In genomic region chr2:219252570-219252899, GRCh38 we compare ENCODE assay signal across 8 cellular contexts. TPM values are rescaled to one million over a fixed set of nuclear protein-coding genes. Genes with fewer than 3 reads are reported as not detected.
DNase-seq lines count a peak whose midpoint lies in the region; ATAC-seq and TF ChIP-seq lines count a peak whose summit lies in the region.

No MANE protein-coding gene starts in this region.

- peaks cover 8 to 33% (median 11%) of the 10 kb centered on the region in 3 donors for H3K36me3 ChIP-seq in esophagus squamous epithelium

- H3K9me3 Mint-ChIP-seq in WTC11, result no peaks in the 10 kb centered on the region

- peak overlapping the region; percentile 93 to 96 (median 95) for H3K27ac ChIP-seq in esophagus squamous epithelium

- H3K36me3 Mint-ChIP-seq in WTC11, result peaks cover 19% of the 10 kb centered on the region; the same call in 1 of the 2 replicates

- DNase-seq in NCI-H2107 treated with DMSO at 0.1 percent for 48 hours (lab: John Stamatoyannopoulos, UW; ENCODE audit: unreplicated experiment) (peak; percentile 37), NCI-H2107 (lab: John Stamatoyannopoulos, UW) (no peak), WTC11 (ENCODE audit: low spot score) (no peak), esophagus squamous epithelium (lab: John Stamatoyannopoulos, UW) (no peak), skeletal muscle cell (ENCODE audit: low read depth) (no peak), HEK293T (ENCODE audit: extremely low spot score) (no peak), COLO829 (ENCODE audit: low spot score) (no peak), NAMALWA (ENCODE audit: low spot score) (no peak)

- intact Hi-C loops in esophagus squamous epithelium (cut with DNase I), result no loop called here

- H3K27me3 ChIP-seq in esophagus squamous epithelium, result no peaks in the 10 kb centered on the region

- H3K4me1 ChIP-seq in esophagus squamous epithelium, result peaks cover 51 to 84% (median 59%) of the 10 kb centered on the region in 3 donors

- H3K27ac Mint-ChIP-seq in WTC11, result peak overlapping the region; percentile 41; the same call in 1 of the 2 replicates

- no peak for TF ChIP-seq POLR2A in esophagus squamous epithelium (IDR thresholded peaks at IDR 0.05)

- peaks cover 57% of the 10 kb centered on the region for H3K27me3 Mint-ChIP-seq in WTC11 (ENCODE audit: low read depth)

- no peak for TF ChIP-seq CTCF in WTC11 (IDR thresholded peaks at IDR 0.05)
- no peak for TF ChIP-seq CTCF in esophagus squamous epithelium (IDR thresholded peaks at IDR 0.05)

- CTCF ChIA-PET in WTC11 (lab: Charles Lee), result interaction anchor here (0.7 to 4.7 kb wide), 7 partner anchors 25 to 257 kb away, joined by 3 to 33 read pairs (median 6); partner anchors contain the start of gene ABCB6
- CTCF ChIA-PET in HEK293T (lab: Yijun Ruan, JAX), result interaction anchor here (0.5 to 1.6 kb wide), 3 partner anchors 9 to 289 kb away, joined by 3 to 5 read pairs (median 3); no protein-coding TSS in a partner anchor

- ATAC-seq in WTC11, result no peak

- H3K4me1 Mint-ChIP-seq in WTC11, result peaks cover 25% of the 10 kb centered on the region

- H3K4me3 ChIP-seq in esophagus squamous epithelium (peak overlapping the region; percentile 65 to 83 (median 74)), skeletal muscle cell (ENCODE audit: low read depth, low read length) (peak overlapping the region; percentile 58)

- WGBS in esophagus squamous epithelium, 2 donors, result 21 to 27% methylated on average over 2 of the region's 9 CpGs

- POLR2A ChIA-PET in WTC11 (lab: Charles Lee), result interaction anchor here (1.3 to 2.5 kb wide), 5 partner anchors 27 to 76 kb away, joined by 4 to 15 read pairs (median 9); partner anchors contain the start of genes ABCB6, CNPPD1, DNAJB2 and ZFAND2B
- POLR2A ChIA-PET in HEK293T (lab: Yijun Ruan, JAX), result interaction anchor here (0.6 to 1.6 kb wide), 2 partner anchors 23 to 126 kb away, joined by 3 to 5 read pairs; partner anchors contain the start of genes ANKZF1 and ATG9A

- H3K9me3 ChIP-seq in esophagus squamous epithelium, result no peaks in the 10 kb centered on the region

- peak overlapping the region; percentile 79 for H3K4me3 Mint-ChIP-seq in WTC11

TF ChIP-seq in WTC11, 78 proteins besides CTCF, POLR2A, EP300 and RAD21 (continues in another document):
- TF ChIP-seq ATF1 (CRISPR knock-in tag; IDR thresholded peaks at IDR 0.05) (no peak), CDX4 (CRISPR knock-in tag; IDR thresholded peaks at IDR 0.05; ENCODE audit: borderline replicate concordance) (no peak), ZNF671 (CRISPR knock-in tag; IDR thresholded peaks at IDR 0.05) (no peak), FOXK1 (CRISPR knock-in tag; IDR thresholded peaks at IDR 0.05) (no peak), GABPB1 (CRISPR knock-in tag; IDR thresholded peaks at IDR 0.05) (no peak), ZNF138 (CRISPR knock-in tag; conservative IDR thresholded peaks at IDR 0.05) (no peak), ZNF232 (CRISPR knock-in tag; IDR thresholded peaks at IDR 0.05) (no peak), GTF2I (CRISPR knock-in tag; conservative IDR thresholded peaks at IDR 0.05) (no peak), ZMAT4 (CRISPR knock-in tag; IDR thresholded peaks at IDR 0.05) (no peak)

TF ChIP-seq in HEK293T, 16 proteins besides CTCF, POLR2A, EP300 and RAD21:
- TF ChIP-seq FOXM1 (IDR thresholded peaks at IDR 0.05; ENCODE audit: borderline replicate concordance) (no peak), PKNOX1 (IDR thresholded peaks at IDR 0.05) (no peak), SUZ12 (IDR thresholded peaks at IDR 0.05) (no peak), HDGF (IDR thresholded peaks at IDR 0.05; ENCODE audit: borderline replicate concordance) (no peak), ZNF384 (IDR thresholded peaks at IDR 0.05) (no peak), FOXA1 (IDR thresholded peaks at IDR 0.05) (no peak), ARNT (IDR thresholded peaks at IDR 0.05) (no peak), NFRKB (IDR thresholded peaks at IDR 0.05) (no peak), CTBP1 (IDR thresholded peaks at IDR 0.05; ENCODE audit: borderline replicate concordance) (no peak), ELF4 (IDR thresholded peaks at IDR 0.05) (no peak), SP1 (IDR thresholded peaks at IDR 0.05) (no peak), L3MBTL2 (conservative IDR thresholded peaks at IDR 0.05) (no peak), LEF1 (IDR thresholded peaks at IDR 0.05; ENCODE audit: borderline replicate concordance) (no peak)

RNA-seq across cellular contexts. Expression of gene TUBA4B, which starts 0.5 kb away (rescaled TPM):
- 0.20 TPM in 1 of 3 replicates, not detected in the others for total RNA-seq in WTC11 (2021)
- not detected for total RNA-seq in esophagus squamous epithelium

RNA-seq across cellular contexts. Expression of gene TUBA4A, which starts 1.2 kb away (rescaled TPM):
- 40.8 to 58.7 TPM (median 52.3 TPM) in 3 replicates for total RNA-seq in WTC11 (2021)
- 100 to 1,000 TPM; 104 to 258 (median 169) TPM for total RNA-seq in esophagus squamous epithelium

RNA-seq across cellular contexts. Expression of gene STK16, which starts 7.3 kb away (rescaled TPM):
- total RNA-seq in WTC11 (2021), result 27.4 to 28.8 TPM (median 27.5 TPM) in 3 replicates
- total RNA-seq in esophagus squamous epithelium, result 10 to 100 TPM in 3 of 4 donors, 1 to 10 TPM in 1; 8.6 to 27.4 (median 19.3) TPM

RNA-seq across cellular contexts. Expression of gene GLB1L, which starts 7.3 kb away (rescaled TPM):
- total RNA-seq in WTC11 (2021) (5.2 to 6.4 TPM (median 6.1 TPM) in 3 replicates), esophagus squamous epithelium (1 to 10 TPM; 1.2 to 2.3 (median 1.7) TPM)

RNA-seq across cellular contexts. Expression of gene ANKZF1, which starts 22.9 kb away (rescaled TPM):
- total RNA-seq in WTC11 (2021) (56.9 to 70.4 TPM (median 58.0 TPM) in 3 replicates), esophagus squamous epithelium (10 to 100 TPM; 10.2 to 54.9 (median 27.6) TPM)
